ENCODE assay signal across 3 cellular contexts in genomic region chr17:42454987-42455386, GRCh38.
A peak's percentile ranks its signal among the peaks of the same experiment; 100 is the strongest.
TF ChIP-seq lines count a peak whose summit lies in the region.

No MANE protein-coding gene starts in this region.

TF ChIP-seq in HEK293, 187 proteins besides CTCF, POLR2A, EP300 and RAD21:
- 0 out of 2 replicates have a peak, but pooled peaks have one; percentile 29 for TF ChIP-seq ZNF362 (tag by site-specific recombination; IDR thresholded peaks at IDR 0.05)
- TF ChIP-seq ZNF121 (tag by site-specific recombination; IDR thresholded peaks at IDR 0.05): peak; percentile 79; the same call in 1 of the 2 replicates

TF ChIP-seq in K562, 482 proteins besides CTCF, POLR2A, EP300 and RAD21:
- TF ChIP-seq BCOR (IDR thresholded peaks at IDR 0.05) (peak; percentile 60), ZNF121 (CRISPR knock-in tag; conservative IDR thresholded peaks at IDR 0.05) (peak; percentile 88)

TF ChIP-seq in HepG2, 621 proteins besides CTCF, POLR2A, EP300 and RAD21:
- peak; percentile 74 for TF ChIP-seq ZNF121 (CRISPR knock-in tag; IDR thresholded peaks at IDR 0.05)
- peak; percentile 44; the same call in 1 of the 2 replicates for TF ChIP-seq ZNF460 (CRISPR knock-in tag; IDR thresholded peaks at IDR 0.05; ENCODE audit: borderline replicate concordance)
